In the genomic region with DNA sequence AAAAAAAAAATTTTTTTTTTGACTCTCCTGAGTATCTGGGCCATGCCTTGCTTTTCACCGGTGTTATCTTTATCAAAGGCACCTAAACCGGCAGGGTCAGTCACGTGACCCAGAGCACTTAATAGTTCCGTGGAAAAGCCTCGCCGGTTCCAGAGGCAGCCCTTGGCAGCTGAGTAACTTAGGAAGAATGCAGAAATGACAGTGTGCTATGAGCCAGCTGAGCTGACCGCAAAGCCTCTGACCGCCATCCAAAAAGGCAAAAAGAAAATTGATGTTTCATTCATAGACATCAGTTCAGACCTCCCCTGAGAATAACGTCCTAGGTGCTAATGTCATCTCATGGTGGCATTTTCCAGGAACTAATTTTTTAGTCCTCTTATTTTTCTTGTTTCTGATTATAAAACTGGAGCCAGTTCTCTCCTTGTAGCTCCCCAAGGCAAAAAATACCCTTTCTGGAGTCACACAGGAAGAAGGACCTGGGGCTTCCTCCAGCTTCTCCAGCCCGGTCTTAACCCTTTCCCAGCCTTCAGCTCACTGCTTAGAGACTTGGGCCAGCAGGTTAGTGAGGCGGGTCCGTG, we compare ENCODE assay signal across 8 cellular contexts.
DNase-seq lines count a peak whose midpoint lies in the region; ATAC-seq and TF ChIP-seq lines count a peak whose summit lies in the region.

No MANE protein-coding gene starts in this region.

- H3K4me2 ChIP-seq in hepatocyte (peak overlapping the region; percentile 56), Karpas-422 (ENCODE audit: low read depth, low read length, poor library complexity, severe bottlenecking) (no peak overlapping the region)

- H3K9me3 ChIP-seq in hepatocyte (ENCODE audit: low read depth) (no peaks in the 10 kb centered on the region), spleen (no peaks in the 10 kb centered on the region), Karpas-422 (ENCODE audit: low read length) (no peaks in the 10 kb centered on the region)

- H3K36me3 ChIP-seq in hepatocyte (replicated peaks; ENCODE audit: insufficient read depth, low read depth) (no peaks in the 10 kb centered on the region), spleen (peaks cover 0 to 66% (median 6%) of the 10 kb centered on the region in 6 donors), Karpas-422 (ENCODE audit: insufficient read depth, low read length) (no peaks in the 10 kb centered on the region)

- TF ChIP-seq CTCF in hepatocyte (IDR thresholded peaks at IDR 0.05; ENCODE audit: poor library complexity), result no peak
- TF ChIP-seq CTCF in spleen (IDR thresholded peaks at IDR 0.05 in 8 of 11, conservative IDR thresholded peaks at IDR 0.05 in 3 of 11), result no peak

- H3K9me2 ChIP-seq in hepatocyte (replicated peaks; ENCODE audit: insufficient read depth), result no peaks in the 10 kb centered on the region
- no peaks in the 10 kb centered on the region for H3K9me2 ChIP-seq in Karpas-422 (replicated peaks; ENCODE audit: insufficient read depth, low read length)

- H2AFZ ChIP-seq in hepatocyte (no peak overlapping the region), Karpas-422 (ENCODE audit: low read length) (no peak overlapping the region)

- intact Hi-C loops in spleen (cut with DNase I; ENCODE audit: low total_unique reads), result no loop called here

- peaks cover 56% of the 10 kb centered on the region for H3K4me1 ChIP-seq in hepatocyte (ENCODE audit: insufficient read depth)
- H3K4me1 ChIP-seq in spleen, result peaks cover 0 to 68% (median 20%) of the 10 kb centered on the region in 6 donors
- H3K4me1 ChIP-seq in Karpas-422 (ENCODE audit: low read length), result peaks cover 10% of the 10 kb centered on the region

- ATAC-seq in HG02970 (IDR thresholded peaks at IDR 0.05; ENCODE audit: low FRiP score, unreplicated experiment) (no peak), HG02852 (IDR thresholded peaks at IDR 0.05; ENCODE audit: unreplicated experiment) (no peak)

- H4K20me1 ChIP-seq in hepatocyte (ENCODE audit: insufficient read depth, poor library complexity, severe bottlenecking) (no peaks in the 10 kb centered on the region), Karpas-422 (ENCODE audit: insufficient read depth, low read depth, low read length) (0 out of 2 replicates have a peak, but pooled peaks cover 4% of the 10 kb centered on the region)

- no peak overlapping the region for H3K9ac ChIP-seq in Karpas-422 (ENCODE audit: low read length)

- peak; percentile 84 for DNase-seq in HS-27A (ENCODE audit: low read depth)
- peak; percentile 95 for DNase-seq in amniotic epithelial cell (ENCODE audit: low read depth)
- DNase-seq in hepatocyte (ENCODE audit: low spot score), result peak; percentile 93
- DNase-seq in spleen, result no peak
- no peak for DNase-seq in hippocampal formation (lab: John Stamatoyannopoulos, UW)
- no peak for DNase-seq in Karpas-422

- no peaks in the 10 kb centered on the region for H3K79me2 ChIP-seq in hepatocyte
- no peaks in the 10 kb centered on the region for H3K79me2 ChIP-seq in Karpas-422 (ENCODE audit: low read length)

- no peak for TF ChIP-seq POLR2A in spleen (IDR thresholded peaks at IDR 0.05)

- H3K4me3 ChIP-seq in hepatocyte, result no peak overlapping the region
- H3K4me3 ChIP-seq in spleen, result no peak overlapping the region
- no peak overlapping the region for H3K4me3 ChIP-seq in Karpas-422 (ENCODE audit: low read length)

- H3K27ac ChIP-seq in hepatocyte (peak overlapping the region; percentile 80), spleen (peak overlapping the region in 5 of 8 donors; percentile 13 to 53 (median 44)), Karpas-422 (ENCODE audit: low read length) (no peak overlapping the region)

- 18% methylated on average over 12 of the region's 12 CpGs for WGBS in hepatocyte (ENCODE audit: low lambda C conversion rate, missing lambda C conversion rate)
- 57 to 63% (median 61%) methylated on average over 12 of the region's 12 CpGs for WGBS in spleen, 5 donors

- H3K27me3 ChIP-seq in hepatocyte (no peaks in the 10 kb centered on the region), spleen (replicated peaks in 1 of 7) (no peaks in the 10 kb centered on the region), Karpas-422 (ENCODE audit: low read length) (no peaks in the 10 kb centered on the region)

Comparison
In these comparisons a context has a peak if more than half of its experiments do, and no peak if none do; other contexts are left out.
1. DNase-seq: peak in HS-27A (single experiment), amniotic epithelial cell (single experiment) and hepatocyte (single experiment); none in spleen (single experiment), hippocampal formation (0 of 2) and Karpas-422 (single experiment).